Comparison of ENCODE assay signal across 1 cellular context in the genomic region with DNA sequence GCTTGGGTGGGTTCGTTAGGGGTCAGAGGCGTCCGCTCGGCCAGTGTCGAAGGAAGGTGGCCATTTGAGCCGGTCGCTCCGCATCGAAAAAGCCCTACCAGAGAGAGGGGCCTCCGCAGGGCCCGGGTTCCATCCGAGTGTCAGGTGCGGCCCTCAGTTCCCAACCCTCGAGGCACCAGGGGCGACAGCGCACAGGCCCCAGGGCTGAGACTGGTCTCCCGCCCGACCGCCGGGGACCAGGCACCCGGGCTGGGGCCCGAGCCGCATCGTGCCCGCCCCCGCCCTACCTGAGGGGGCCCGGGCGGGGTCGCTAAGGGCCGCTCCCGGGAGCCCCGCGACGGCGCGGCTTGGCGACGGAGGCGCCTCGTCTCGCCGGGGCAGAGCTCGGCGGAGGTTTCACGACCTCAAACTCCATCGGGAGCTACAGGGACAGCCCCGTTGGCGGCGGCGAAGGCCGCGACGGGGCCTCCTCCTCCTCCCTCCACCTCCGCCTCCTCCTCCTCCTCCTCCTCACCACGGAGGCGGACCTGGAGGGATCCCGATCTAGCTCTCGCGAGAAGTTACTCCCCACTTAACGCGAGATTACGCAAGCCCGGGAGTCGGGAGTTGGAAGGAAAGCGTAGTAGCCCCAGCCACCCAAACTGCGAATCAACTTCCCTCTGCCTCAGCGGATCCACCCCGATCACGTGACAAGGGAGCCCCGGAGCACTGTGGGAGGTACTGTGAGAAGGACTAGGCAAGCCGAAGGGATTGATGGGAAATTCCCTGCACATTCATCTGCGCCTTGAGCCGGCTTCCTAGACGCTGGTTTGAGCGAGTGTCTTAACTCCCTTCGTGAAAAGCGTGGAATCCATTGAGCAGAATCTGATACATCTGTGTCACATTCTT.
TF ChIP-seq lines count a peak whose summit lies in the region.

A gene with protein sequence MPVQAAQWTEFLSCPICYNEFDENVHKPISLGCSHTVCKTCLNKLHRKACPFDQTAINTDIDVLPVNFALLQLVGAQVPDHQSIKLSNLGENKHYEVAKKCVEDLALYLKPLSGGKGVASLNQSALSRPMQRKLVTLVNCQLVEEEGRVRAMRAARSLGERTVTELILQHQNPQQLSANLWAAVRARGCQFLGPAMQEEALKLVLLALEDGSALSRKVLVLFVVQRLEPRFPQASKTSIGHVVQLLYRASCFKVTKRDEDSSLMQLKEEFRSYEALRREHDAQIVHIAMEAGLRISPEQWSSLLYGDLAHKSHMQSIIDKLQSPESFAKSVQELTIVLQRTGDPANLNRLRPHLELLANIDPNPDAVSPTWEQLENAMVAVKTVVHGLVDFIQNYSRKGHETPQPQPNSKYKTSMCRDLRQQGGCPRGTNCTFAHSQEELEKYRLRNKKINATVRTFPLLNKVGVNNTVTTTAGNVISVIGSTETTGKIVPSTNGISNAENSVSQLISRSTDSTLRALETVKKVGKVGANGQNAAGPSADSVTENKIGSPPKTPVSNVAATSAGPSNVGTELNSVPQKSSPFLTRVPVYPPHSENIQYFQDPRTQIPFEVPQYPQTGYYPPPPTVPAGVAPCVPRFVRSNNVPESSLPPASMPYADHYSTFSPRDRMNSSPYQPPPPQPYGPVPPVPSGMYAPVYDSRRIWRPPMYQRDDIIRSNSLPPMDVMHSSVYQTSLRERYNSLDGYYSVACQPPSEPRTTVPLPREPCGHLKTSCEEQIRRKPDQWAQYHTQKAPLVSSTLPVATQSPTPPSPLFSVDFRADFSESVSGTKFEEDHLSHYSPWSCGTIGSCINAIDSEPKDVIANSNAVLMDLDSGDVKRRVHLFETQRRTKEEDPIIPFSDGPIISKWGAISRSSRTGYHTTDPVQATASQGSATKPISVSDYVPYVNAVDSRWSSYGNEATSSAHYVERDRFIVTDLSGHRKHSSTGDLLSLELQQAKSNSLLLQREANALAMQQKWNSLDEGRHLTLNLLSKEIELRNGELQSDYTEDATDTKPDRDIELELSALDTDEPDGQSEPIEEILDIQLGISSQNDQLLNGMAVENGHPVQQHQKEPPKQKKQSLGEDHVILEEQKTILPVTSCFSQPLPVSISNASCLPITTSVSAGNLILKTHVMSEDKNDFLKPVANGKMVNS (minus strand): TSS at position 537 of the 888 bp plus-strand sequence. CDS start 7,850 bp downstream, outside the sequence.

TF ChIP-seq in liver, 16 proteins besides CTCF, POLR2A, EP300 and RAD21 (continued from another document):
- TF ChIP-seq, protein P1, sequence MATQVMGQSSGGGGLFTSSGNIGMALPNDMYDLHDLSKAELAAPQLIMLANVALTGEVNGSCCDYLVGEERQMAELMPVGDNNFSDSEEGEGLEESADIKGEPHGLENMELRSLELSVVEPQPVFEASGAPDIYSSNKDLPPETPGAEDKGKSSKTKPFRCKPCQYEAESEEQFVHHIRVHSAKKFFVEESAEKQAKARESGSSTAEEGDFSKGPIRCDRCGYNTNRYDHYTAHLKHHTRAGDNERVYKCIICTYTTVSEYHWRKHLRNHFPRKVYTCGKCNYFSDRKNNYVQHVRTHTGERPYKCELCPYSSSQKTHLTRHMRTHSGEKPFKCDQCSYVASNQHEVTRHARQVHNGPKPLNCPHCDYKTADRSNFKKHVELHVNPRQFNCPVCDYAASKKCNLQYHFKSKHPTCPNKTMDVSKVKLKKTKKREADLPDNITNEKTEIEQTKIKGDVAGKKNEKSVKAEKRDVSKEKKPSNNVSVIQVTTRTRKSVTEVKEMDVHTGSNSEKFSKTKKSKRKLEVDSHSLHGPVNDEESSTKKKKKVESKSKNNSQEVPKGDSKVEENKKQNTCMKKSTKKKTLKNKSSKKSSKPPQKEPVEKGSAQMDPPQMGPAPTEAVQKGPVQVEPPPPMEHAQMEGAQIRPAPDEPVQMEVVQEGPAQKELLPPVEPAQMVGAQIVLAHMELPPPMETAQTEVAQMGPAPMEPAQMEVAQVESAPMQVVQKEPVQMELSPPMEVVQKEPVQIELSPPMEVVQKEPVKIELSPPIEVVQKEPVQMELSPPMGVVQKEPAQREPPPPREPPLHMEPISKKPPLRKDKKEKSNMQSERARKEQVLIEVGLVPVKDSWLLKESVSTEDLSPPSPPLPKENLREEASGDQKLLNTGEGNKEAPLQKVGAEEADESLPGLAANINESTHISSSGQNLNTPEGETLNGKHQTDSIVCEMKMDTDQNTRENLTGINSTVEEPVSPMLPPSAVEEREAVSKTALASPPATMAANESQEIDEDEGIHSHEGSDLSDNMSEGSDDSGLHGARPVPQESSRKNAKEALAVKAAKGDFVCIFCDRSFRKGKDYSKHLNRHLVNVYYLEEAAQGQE (IDR thresholded peaks at IDR 0.05): no peak
- TF ChIP-seq, protein P2, sequence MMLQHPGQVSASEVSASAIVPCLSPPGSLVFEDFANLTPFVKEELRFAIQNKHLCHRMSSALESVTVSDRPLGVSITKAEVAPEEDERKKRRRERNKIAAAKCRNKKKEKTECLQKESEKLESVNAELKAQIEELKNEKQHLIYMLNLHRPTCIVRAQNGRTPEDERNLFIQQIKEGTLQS (IDR thresholded peaks at IDR 0.05): no peak
- TF ChIP-seq FOXA1 (IDR thresholded peaks at IDR 0.05) (peak; percentile 51), ZBTB33 (IDR thresholded peaks at IDR 0.05) (peak; percentile 100), HNF4G (IDR thresholded peaks at IDR 0.05) (no peak), FOXA2 (IDR thresholded peaks at IDR 0.05) (no peak), EGR1 (IDR thresholded peaks at IDR 0.05; ENCODE audit: low read depth in 2 of 2) (peak in 1 of 2 donors; percentile 74), GABPA (IDR thresholded peaks at IDR 0.05 in 1 of 2, conservative IDR thresholded peaks at IDR 0.05 in 1 of 2) (peak; percentile 59 to 95)
